ENCODE assay signal across 8 cellular contexts in the genomic region with DNA sequence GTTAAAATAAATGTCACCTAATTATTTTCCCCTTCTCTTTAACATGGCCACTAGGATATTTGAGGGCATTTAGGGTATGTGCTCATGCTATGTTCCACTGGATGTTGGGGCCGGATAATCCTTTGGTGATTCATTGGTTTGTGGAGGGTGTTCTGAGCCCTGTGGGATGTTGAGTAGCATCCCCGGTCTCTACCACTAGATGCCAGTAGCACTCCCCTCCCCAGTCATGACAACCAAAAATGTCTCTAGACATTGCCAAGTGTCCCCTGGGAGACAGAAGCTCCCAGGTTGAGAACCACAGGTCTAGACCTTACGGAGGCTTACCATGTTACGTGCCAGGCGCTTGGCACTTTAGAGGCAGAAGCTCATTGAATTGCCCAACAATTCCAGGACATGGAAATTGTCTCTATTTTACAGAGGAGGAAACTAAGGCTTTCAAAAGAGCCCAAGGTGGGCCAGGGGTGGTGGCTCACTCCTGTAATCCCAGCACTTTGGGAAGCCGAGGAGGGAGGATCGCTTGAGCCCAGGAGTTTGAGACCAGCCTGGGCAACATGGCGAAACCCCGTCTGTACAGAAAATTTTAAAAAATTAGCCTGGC. TPM values are rescaled to one million over a fixed set of nuclear protein-coding genes. Genes with fewer than 3 reads are reported as not detected.
DNase-seq lines count a peak whose midpoint lies in the region; ATAC-seq and TF ChIP-seq lines count a peak whose summit lies in the region.

No MANE protein-coding gene starts in this region.

- no peak for DNase-seq in AG04449 (ENCODE audit: low read depth, low spot score)
- peak; percentile 31 for DNase-seq in GF-D8 (lab: John Stamatoyannopoulos, UW)
- DNase-seq in NCI-H1694 treated with DMSO at 0.1 percent for 48 hours (lab: John Stamatoyannopoulos, UW): peak; percentile 33
- DNase-seq in WTC11 (ENCODE audit: low spot score): peak; percentile 62
- DNase-seq in glomerular visceral epithelial cell (ENCODE audit: extremely low spot score): peak; percentile 72
- DNase-seq in stimulated activated CD4-positive, alpha-beta T cell treated with anti-CD3 and anti-CD28 coated beads, Interleukin-4, amount 100 ng/mL, for 24 hours: peak; percentile 27
- DNase-seq in NK-92 (lab: John Stamatoyannopoulos, UW; ENCODE audit: unreplicated experiment): no peak

- peaks cover 9% of the 10 kb centered on the region; the same call in 1 of the 2 replicates for H3K4me1 Mint-ChIP-seq in WTC11

- H3K4me3 Mint-ChIP-seq in WTC11: no peak overlapping the region

- H3K36me3 Mint-ChIP-seq in WTC11: no peaks in the 10 kb centered on the region

- no peaks in the 10 kb centered on the region for H3K9me3 Mint-ChIP-seq in WTC11

- no peak overlapping the region for H3K27ac Mint-ChIP-seq in WTC11

- H3K4me3 ChIP-seq in AG04449 (ENCODE audit: low read depth, low read length): no peak overlapping the region

- peak; percentile 84 for TF ChIP-seq CTCF in AG04449 (IDR thresholded peaks at IDR 0.05; ENCODE audit: insufficient read depth, low read length, missing control alignments)
- peak; percentile 37 for TF ChIP-seq CTCF in WTC11 (IDR thresholded peaks at IDR 0.05)

- CTCF ChIA-PET in AG04449 (lab: Yijun Ruan, JAX) (interaction anchor here (0.7 to 7.1 kb wide), 18 partner anchors 9 to 373 kb away, joined by 3 to 75 read pairs (median 6); a partner anchor contains a TSS), WTC11 (lab: Charles Lee) (interaction anchor here (0.6 to 7.8 kb wide), 23 partner anchors 9 to 391 kb away, joined by 3 to 184 read pairs (median 4); a partner anchor contains a TSS)

- ATAC-seq in WTC11 (peak; percentile 82), GM19463 (IDR thresholded peaks at IDR 0.05; ENCODE audit: unreplicated experiment) (no peak)

- POLR2A ChIA-PET in AG04449 (lab: Yijun Ruan, JAX) (interaction anchor here (0.7 kb wide), 1 partner anchor 19 kb away, joined by 4 read pairs; no protein-coding TSS in a partner anchor), WTC11 (lab: Charles Lee) (no interaction called here)

- peaks cover 38% of the 10 kb centered on the region for H3K27me3 Mint-ChIP-seq in WTC11 (ENCODE audit: low read depth)

TF ChIP-seq in WTC11, 78 proteins besides CTCF, POLR2A, EP300 and RAD21 (continues in another document):
- TF ChIP-seq, protein P1, sequence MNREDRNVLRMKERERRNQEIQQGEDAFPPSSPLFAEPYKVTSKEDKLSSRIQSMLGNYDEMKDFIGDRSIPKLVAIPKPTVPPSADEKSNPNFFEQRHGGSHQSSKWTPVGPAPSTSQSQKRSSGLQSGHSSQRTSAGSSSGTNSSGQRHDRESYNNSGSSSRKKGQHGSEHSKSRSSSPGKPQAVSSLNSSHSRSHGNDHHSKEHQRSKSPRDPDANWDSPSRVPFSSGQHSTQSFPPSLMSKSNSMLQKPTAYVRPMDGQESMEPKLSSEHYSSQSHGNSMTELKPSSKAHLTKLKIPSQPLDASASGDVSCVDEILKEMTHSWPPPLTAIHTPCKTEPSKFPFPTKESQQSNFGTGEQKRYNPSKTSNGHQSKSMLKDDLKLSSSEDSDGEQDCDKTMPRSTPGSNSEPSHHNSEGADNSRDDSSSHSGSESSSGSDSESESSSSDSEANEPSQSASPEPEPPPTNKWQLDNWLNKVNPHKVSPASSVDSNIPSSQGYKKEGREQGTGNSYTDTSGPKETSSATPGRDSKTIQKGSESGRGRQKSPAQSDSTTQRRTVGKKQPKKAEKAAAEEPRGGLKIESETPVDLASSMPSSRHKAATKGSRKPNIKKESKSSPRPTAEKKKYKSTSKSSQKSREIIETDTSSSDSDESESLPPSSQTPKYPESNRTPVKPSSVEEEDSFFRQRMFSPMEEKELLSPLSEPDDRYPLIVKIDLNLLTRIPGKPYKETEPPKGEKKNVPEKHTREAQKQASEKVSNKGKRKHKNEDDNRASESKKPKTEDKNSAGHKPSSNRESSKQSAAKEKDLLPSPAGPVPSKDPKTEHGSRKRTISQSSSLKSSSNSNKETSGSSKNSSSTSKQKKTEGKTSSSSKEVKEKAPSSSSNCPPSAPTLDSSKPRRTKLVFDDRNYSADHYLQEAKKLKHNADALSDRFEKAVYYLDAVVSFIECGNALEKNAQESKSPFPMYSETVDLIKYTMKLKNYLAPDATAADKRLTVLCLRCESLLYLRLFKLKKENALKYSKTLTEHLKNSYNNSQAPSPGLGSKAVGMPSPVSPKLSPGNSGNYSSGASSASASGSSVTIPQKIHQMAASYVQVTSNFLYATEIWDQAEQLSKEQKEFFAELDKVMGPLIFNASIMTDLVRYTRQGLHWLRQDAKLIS (CRISPR knock-in tag; IDR thresholded peaks at IDR 0.05; ENCODE audit: borderline replicate concordance): no peak
- no peak for TF ChIP-seq ZNF317 (CRISPR knock-in tag; IDR thresholded peaks at IDR 0.05; ENCODE audit: borderline replicate concordance, low read depth)
- TF ChIP-seq GABPB1 (CRISPR knock-in tag; IDR thresholded peaks at IDR 0.05): no peak
- no peak for TF ChIP-seq ZNF219 (CRISPR knock-in tag; IDR thresholded peaks at IDR 0.05; ENCODE audit: borderline replicate concordance)
- no peak for TF ChIP-seq SP1 (CRISPR knock-in tag; conservative IDR thresholded peaks at IDR 0.05)
- TF ChIP-seq, protein P2, sequence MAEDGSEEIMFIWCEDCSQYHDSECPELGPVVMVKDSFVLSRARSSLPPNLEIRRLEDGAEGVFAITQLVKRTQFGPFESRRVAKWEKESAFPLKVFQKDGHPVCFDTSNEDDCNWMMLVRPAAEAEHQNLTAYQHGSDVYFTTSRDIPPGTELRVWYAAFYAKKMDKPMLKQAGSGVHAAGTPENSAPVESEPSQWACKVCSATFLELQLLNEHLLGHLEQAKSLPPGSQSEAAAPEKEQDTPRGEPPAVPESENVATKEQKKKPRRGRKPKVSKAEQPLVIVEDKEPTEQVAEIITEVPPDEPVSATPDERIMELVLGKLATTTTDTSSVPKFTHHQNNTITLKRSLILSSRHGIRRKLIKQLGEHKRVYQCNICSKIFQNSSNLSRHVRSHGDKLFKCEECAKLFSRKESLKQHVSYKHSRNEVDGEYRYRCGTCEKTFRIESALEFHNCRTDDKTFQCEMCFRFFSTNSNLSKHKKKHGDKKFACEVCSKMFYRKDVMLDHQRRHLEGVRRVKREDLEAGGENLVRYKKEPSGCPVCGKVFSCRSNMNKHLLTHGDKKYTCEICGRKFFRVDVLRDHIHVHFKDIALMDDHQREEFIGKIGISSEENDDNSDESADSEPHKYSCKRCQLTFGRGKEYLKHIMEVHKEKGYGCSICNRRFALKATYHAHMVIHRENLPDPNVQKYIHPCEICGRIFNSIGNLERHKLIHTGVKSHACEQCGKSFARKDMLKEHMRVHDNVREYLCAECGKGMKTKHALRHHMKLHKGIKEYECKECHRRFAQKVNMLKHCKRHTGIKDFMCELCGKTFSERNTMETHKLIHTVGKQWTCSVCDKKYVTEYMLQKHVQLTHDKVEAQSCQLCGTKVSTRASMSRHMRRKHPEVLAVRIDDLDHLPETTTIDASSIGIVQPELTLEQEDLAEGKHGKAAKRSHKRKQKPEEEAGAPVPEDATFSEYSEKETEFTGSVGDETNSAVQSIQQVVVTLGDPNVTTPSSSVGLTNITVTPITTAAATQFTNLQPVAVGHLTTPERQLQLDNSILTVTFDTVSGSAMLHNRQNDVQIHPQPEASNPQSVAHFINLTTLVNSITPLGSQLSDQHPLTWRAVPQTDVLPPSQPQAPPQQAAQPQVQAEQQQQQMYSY (CRISPR knock-in tag; IDR thresholded peaks at IDR 0.05): no peak
- no peak for TF ChIP-seq ZNF671 (CRISPR knock-in tag; IDR thresholded peaks at IDR 0.05)
- TF ChIP-seq CREM (CRISPR knock-in tag; IDR thresholded peaks at IDR 0.05): no peak
- no peak for TF ChIP-seq EMX1 (CRISPR knock-in tag; IDR thresholded peaks at IDR 0.05)
- TF ChIP-seq, protein P3, sequence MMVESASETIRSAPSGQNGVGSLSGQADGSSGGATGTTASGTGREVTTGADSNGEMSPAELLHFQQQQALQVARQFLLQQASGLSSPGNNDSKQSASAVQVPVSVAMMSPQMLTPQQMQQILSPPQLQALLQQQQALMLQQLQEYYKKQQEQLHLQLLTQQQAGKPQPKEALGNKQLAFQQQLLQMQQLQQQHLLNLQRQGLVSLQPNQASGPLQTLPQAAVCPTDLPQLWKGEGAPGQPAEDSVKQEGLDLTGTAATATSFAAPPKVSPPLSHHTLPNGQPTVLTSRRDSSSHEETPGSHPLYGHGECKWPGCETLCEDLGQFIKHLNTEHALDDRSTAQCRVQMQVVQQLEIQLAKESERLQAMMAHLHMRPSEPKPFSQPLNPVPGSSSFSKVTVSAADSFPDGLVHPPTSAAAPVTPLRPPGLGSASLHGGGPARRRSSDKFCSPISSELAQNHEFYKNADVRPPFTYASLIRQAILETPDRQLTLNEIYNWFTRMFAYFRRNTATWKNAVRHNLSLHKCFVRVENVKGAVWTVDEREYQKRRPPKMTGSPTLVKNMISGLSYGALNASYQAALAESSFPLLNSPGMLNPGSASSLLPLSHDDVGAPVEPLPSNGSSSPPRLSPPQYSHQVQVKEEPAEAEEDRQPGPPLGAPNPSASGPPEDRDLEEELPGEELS (CRISPR knock-in tag; IDR thresholded peaks at IDR 0.05): no peak
- TF ChIP-seq, protein P4, sequence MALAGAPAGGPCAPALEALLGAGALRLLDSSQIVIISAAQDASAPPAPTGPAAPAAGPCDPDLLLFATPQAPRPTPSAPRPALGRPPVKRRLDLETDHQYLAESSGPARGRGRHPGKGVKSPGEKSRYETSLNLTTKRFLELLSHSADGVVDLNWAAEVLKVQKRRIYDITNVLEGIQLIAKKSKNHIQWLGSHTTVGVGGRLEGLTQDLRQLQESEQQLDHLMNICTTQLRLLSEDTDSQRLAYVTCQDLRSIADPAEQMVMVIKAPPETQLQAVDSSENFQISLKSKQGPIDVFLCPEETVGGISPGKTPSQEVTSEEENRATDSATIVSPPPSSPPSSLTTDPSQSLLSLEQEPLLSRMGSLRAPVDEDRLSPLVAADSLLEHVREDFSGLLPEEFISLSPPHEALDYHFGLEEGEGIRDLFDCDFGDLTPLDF (CRISPR knock-in tag; IDR thresholded peaks at IDR 0.05): no peak
- TF ChIP-seq SOX15 (CRISPR knock-in tag; IDR thresholded peaks at IDR 0.05): no peak
- TF ChIP-seq ZNF423 (CRISPR knock-in tag; IDR thresholded peaks at IDR 0.05): no peak

RNA-seq across cellular contexts. Expression of a gene that starts 14.1 kb away (rescaled TPM):
- total RNA-seq in WTC11 (2021): 3.9 to 8.7 TPM (median 5.0 TPM) in 3 replicates

RNA-seq across cellular contexts. Expression of a gene that starts 17.6 kb away (rescaled TPM):
- total RNA-seq in WTC11 (2021): 7.6 to 9.5 TPM (median 8.2 TPM) in 3 replicates

RNA-seq across cellular contexts. Expression of a gene that starts 56.3 kb away (rescaled TPM):
- total RNA-seq in WTC11 (2021): 22.4 to 24.5 TPM (median 22.9 TPM) in 3 replicates

Comparison
In these comparisons a context has a peak if more than half of its experiments do, and no peak if none do; other contexts are left out.
1. DNase-seq: peak in GF-D8 (single experiment), NCI-H1694 treated with DMSO at 0.1 percent for 48 hours (single experiment), WTC11 (single experiment), glomerular visceral epithelial cell (single experiment) and stimulated activated CD4-positive, alpha-beta T cell treated with anti-CD3 and anti-CD28 coated beads, Interleukin-4, amount 100 ng/mL, for 24 hours (single experiment); none in AG04449 (single experiment) and NK-92 (single experiment).